ENCODE assay signal across 9 cellular contexts in genomic region chr14:78519863-78520262, GRCh38.
DNase-seq lines count a peak whose midpoint lies in the region; FAIRE-seq and TF ChIP-seq lines count a peak whose summit lies in the region.
"Had no signal": no experiment of that assay in that cellular context is flagged by ENCODE, and none has a peak within 500 bp of the region (broad histone marks: within the 10 kb centered on the region; RNA-seq: fewer than 3 reads in every experiment).

No MANE protein-coding gene starts in this region.

- H3K4ac ChIP-seq in neuronal stem cell (ENCODE audit: low read length), result no peak overlapping the region

- no peak overlapping the region for H4K91ac ChIP-seq in neuronal stem cell (ENCODE audit: low read depth, low read length, poor library complexity)

- H3K27ac ChIP-seq in neuronal stem cell (replicated peaks; ENCODE audit: low read length) (no peak overlapping the region), kidney (ENCODE audit: low read depth in 2 of 2, low read length in 2 of 2) (no peak overlapping the region)

- FAIRE-seq in kidney (lab: Jason Lieb, UNC), result no peak

- intact Hi-C loops in kidney (cut with DNase I), result no loop called here

- no peak overlapping the region for H2BK120ac ChIP-seq in neuronal stem cell (ENCODE audit: low read depth, low read length)

- no peak overlapping the region for H2BK12ac ChIP-seq in neuronal stem cell (ENCODE audit: low read length)

- no peaks in the 10 kb centered on the region for H3K27me3 ChIP-seq in neuronal stem cell (ENCODE audit: control insufficient read depth in 3 of 3, insufficient read depth in 3 of 3, low read depth in 1 of 3, low read length in 3 of 3)

- H3K23ac ChIP-seq in neuronal stem cell (ENCODE audit: low read depth, low read length, poor library complexity), result no peak overlapping the region

- H3K4me1 ChIP-seq in neuronal stem cell (ENCODE audit: control insufficient read depth in 2 of 2, insufficient read depth in 1 of 2, low read depth in 1 of 2, low read length in 2 of 2) (no peaks in the 10 kb centered on the region), kidney (ENCODE audit: control insufficient read depth in 1 of 2, insufficient read depth in 1 of 2, low read depth in 1 of 2, low read length in 2 of 2) (no peaks in the 10 kb centered on the region)

- H2BK5ac ChIP-seq in neuronal stem cell (ENCODE audit: low read length), result no peak overlapping the region

- H3K14ac ChIP-seq in neuronal stem cell (ENCODE audit: low read length), result no peak overlapping the region

- no peak for TF ChIP-seq CTCF in kidney (IDR thresholded peaks at IDR 0.05; ENCODE audit: borderline replicate concordance, extremely low read depth, insufficient read depth)

- H3K18ac ChIP-seq in neuronal stem cell (ENCODE audit: low read length), result no peak overlapping the region

- no peak overlapping the region for H2AK5ac ChIP-seq in neuronal stem cell (ENCODE audit: low read depth, low read length)

- no peak overlapping the region for H2AFZ ChIP-seq in neuronal stem cell (ENCODE audit: low read length)

- H3K36me3 ChIP-seq in neuronal stem cell (replicated peaks in 1 of 2; ENCODE audit: control insufficient read depth in 2 of 2, insufficient read depth in 2 of 2, low read length in 2 of 2), result no peaks in the 10 kb centered on the region
- no peaks in the 10 kb centered on the region for H3K36me3 ChIP-seq in kidney (ENCODE audit: control insufficient read depth in 1 of 2, insufficient read depth in 2 of 2, low read length in 2 of 2)

- H3K4me3 ChIP-seq in neuronal stem cell (ENCODE audit: low read length in 2 of 2) (no peak overlapping the region), kidney (ENCODE audit: low read length in 2 of 2) (no peak overlapping the region)

- no peak overlapping the region for H4K8ac ChIP-seq in neuronal stem cell (ENCODE audit: low read depth, low read length)

- no peak overlapping the region for H2BK15ac ChIP-seq in neuronal stem cell (ENCODE audit: low read length)

- no peaks in the 10 kb centered on the region for H3K79me1 ChIP-seq in neuronal stem cell (ENCODE audit: low read depth, low read length)

- H3K9me3 ChIP-seq in neuronal stem cell (replicated peaks in 1 of 2; ENCODE audit: control insufficient read depth in 2 of 2, insufficient read depth in 1 of 2, low read depth in 1 of 2, low read length in 2 of 2) (no peaks in the 10 kb centered on the region), kidney (ENCODE audit: control insufficient read depth in 1 of 2, low read length in 2 of 2) (no peaks in the 10 kb centered on the region)

- DNase-seq in NCI-H748 (lab: John Stamatoyannopoulos, UW; ENCODE audit: unreplicated experiment) (peak; percentile 21), NCI-H748 treated with DMSO at 0.1 percent for 48 hours (lab: John Stamatoyannopoulos, UW) (no peak), NAMALWA (ENCODE audit: low spot score) (peak; percentile 39), cerebellar cortex (ENCODE audit: low spot score) (peak; percentile 4), neuronal stem cell (ENCODE audit: low spot score) (peak; percentile 72), NCI-H510A (lab: John Stamatoyannopoulos, UW) (no peak), NCI-H146 (lab: John Stamatoyannopoulos, UW) (no peak), kidney (no peak)
- DNase-seq: glutamatergic neuron had no signal

- no peak overlapping the region for H3K4me2 ChIP-seq in neuronal stem cell (ENCODE audit: insufficient read depth, low read length, poor library complexity, severe bottlenecking)

- no peak overlapping the region for H3K9ac ChIP-seq in neuronal stem cell (ENCODE audit: low read depth, low read length, poor library complexity)
- H3K9ac ChIP-seq in kidney (ENCODE audit: low read length in 2 of 2), result no peak overlapping the region

Comparison
In these comparisons a context has a peak if more than half of its experiments do, and no peak if none do; other contexts are left out.
1. DNase-seq: peak in NCI-H748 (single experiment), NAMALWA (single experiment), cerebellar cortex (single experiment) and neuronal stem cell (single experiment); none in NCI-H748 treated with DMSO at 0.1 percent for 48 hours (single experiment), NCI-H510A (single experiment), NCI-H146 (single experiment) and kidney (single experiment).